Comparison of ENCODE assay signal across 8 cellular contexts in genomic region chr12:106345739-106346138, GRCh38. TPM values are rescaled to one million over a fixed set of nuclear protein-coding genes. Genes with fewer than 3 reads are reported as not detected.
A peak's percentile ranks its signal among the peaks of the same experiment; 100 is the strongest.
DNase-seq lines count a peak whose midpoint lies in the region; ATAC-seq and TF ChIP-seq lines count a peak whose summit lies in the region.

No MANE protein-coding gene starts in this region.

- no peak overlapping the region for H3K4me3 ChIP-seq in A673 (ENCODE audit: low read depth, low read length, poor library complexity, severe bottlenecking)
- H3K4me3 ChIP-seq in SJCRH30, result no peak overlapping the region
- H3K4me3 ChIP-seq in fibroblast of mammary gland (ENCODE audit: control insufficient read depth, low read depth, low read length), result no peak overlapping the region
- no peak overlapping the region for H3K4me3 ChIP-seq in osteoblast (ENCODE audit: insufficient read depth, low read length)

- DNase-seq in A673 (ENCODE audit: low spot score), result peak; percentile 20
- peak; percentile 38 for DNase-seq in H4 (ENCODE audit: low spot score)
- DNase-seq in SJCRH30, result peak; percentile 23 to 54
- peak; percentile 49 for DNase-seq in fibroblast of mammary gland (ENCODE audit: low read depth)
- DNase-seq in osteoblast (ENCODE audit: insufficient read length, low spot score, missing footprints), result peak; percentile 53
- no peak for DNase-seq in activated CD4-positive, alpha-beta T cell treated with anti-CD3 and anti-CD28 coated beads, Interleukin-2, amount 10 ng/mL, durations not matched to agents 7 days and 5 days

- no peak for ATAC-seq in HG03460 (IDR thresholded peaks at IDR 0.05; ENCODE audit: unreplicated experiment)
- ATAC-seq in HG03045 (IDR thresholded peaks at IDR 0.05; ENCODE audit: unreplicated experiment), result no peak

- peaks cover 4% of the 10 kb centered on the region for H3K27me3 ChIP-seq in A673 (replicated peaks; ENCODE audit: insufficient read depth, low read depth, low read length, poor library complexity)
- no peaks in the 10 kb centered on the region for H3K27me3 ChIP-seq in SJCRH30
- no peaks in the 10 kb centered on the region for H3K27me3 ChIP-seq in osteoblast (ENCODE audit: insufficient read depth, low read length)

- no peaks in the 10 kb centered on the region for H3K4me1 ChIP-seq in A673 (ENCODE audit: insufficient read depth, low read length, poor library complexity, severe bottlenecking)
- no peaks in the 10 kb centered on the region for H3K4me1 ChIP-seq in SJCRH30
- H3K4me1 ChIP-seq in osteoblast (ENCODE audit: insufficient read depth, low read length), result peaks cover 15% of the 10 kb centered on the region

- H3K79me2 ChIP-seq in osteoblast (ENCODE audit: insufficient read depth, low read length), result no peaks in the 10 kb centered on the region

- H3K9me3 ChIP-seq in A673 (ENCODE audit: low read depth, low read length, poor library complexity, severe bottlenecking), result no peaks in the 10 kb centered on the region
- no peaks in the 10 kb centered on the region for H3K9me3 ChIP-seq in SJCRH30 (replicated peaks)
- no peaks in the 10 kb centered on the region for H3K9me3 ChIP-seq in osteoblast (ENCODE audit: low read depth, low read length)

- no peak overlapping the region for H3K27ac Mint-ChIP-seq in activated CD4-positive, alpha-beta T cell treated with anti-CD3 and anti-CD28 coated beads, Interleukin-2, amount 10 ng/mL, durations not matched to agents 7 days and 5 days

- H3K4me3 Mint-ChIP-seq in activated CD4-positive, alpha-beta T cell treated with anti-CD3 and anti-CD28 coated beads, Interleukin-2, amount 10 ng/mL, durations not matched to agents 7 days and 5 days, result no peak overlapping the region

- H4K20me1 ChIP-seq in osteoblast (ENCODE audit: insufficient read depth, low read length), result no peaks in the 10 kb centered on the region

- no peaks in the 10 kb centered on the region for H3K4me1 Mint-ChIP-seq in activated CD4-positive, alpha-beta T cell treated with anti-CD3 and anti-CD28 coated beads, Interleukin-2, amount 10 ng/mL, durations not matched to agents 7 days and 5 days

- no TSS peak for BruUV-seq in A673 (replicated peaks; lab: Mats Ljungman, UMichigan)

- H3K27ac ChIP-seq in A673 (ENCODE audit: low read depth, low read length, poor library complexity, severe bottlenecking) (no peak overlapping the region), SJCRH30 (no peak overlapping the region), osteoblast (ENCODE audit: low read depth, low read length) (no peak overlapping the region)

- no peak overlapping the region for H3K4me2 ChIP-seq in osteoblast (ENCODE audit: insufficient read depth, low read length)

- H3K36me3 Mint-ChIP-seq in activated CD4-positive, alpha-beta T cell treated with anti-CD3 and anti-CD28 coated beads, Interleukin-2, amount 10 ng/mL, durations not matched to agents 7 days and 5 days (ENCODE audit: low read depth), result peaks cover 6% of the 10 kb centered on the region

- CTCF ChIA-PET in A673 (lab: Charles Lee), result no interaction called here
- CTCF ChIA-PET in activated CD4-positive, alpha-beta T cell treated with anti-CD3 and anti-CD28 coated beads, Interleukin-2, amount 10 ng/mL, durations not matched to agents 7 days and 5 days (lab: Charles Lee), result interaction anchor here (1.3 kb wide), 1 partner anchor 11 kb away, joined by 3 read pairs; no protein-coding TSS in a partner anchor

- no peaks in the 10 kb centered on the region for H3K36me3 ChIP-seq in A673 (ENCODE audit: insufficient read depth, low read length, poor library complexity, severe bottlenecking)
- H3K36me3 ChIP-seq in SJCRH30, result no peaks in the 10 kb centered on the region
- no peaks in the 10 kb centered on the region for H3K36me3 ChIP-seq in osteoblast (ENCODE audit: insufficient read depth, low read length)

- intact Hi-C loops in A673 (cut with micrococcal nuclease; ENCODE audit: unreplicated experiment), result no loop called here

- peaks cover 2% of the 10 kb centered on the region for H3K27me3 Mint-ChIP-seq in activated CD4-positive, alpha-beta T cell treated with anti-CD3 and anti-CD28 coated beads, Interleukin-2, amount 10 ng/mL, durations not matched to agents 7 days and 5 days

- no peaks in the 10 kb centered on the region for H3K9me3 Mint-ChIP-seq in activated CD4-positive, alpha-beta T cell treated with anti-CD3 and anti-CD28 coated beads, Interleukin-2, amount 10 ng/mL, durations not matched to agents 7 days and 5 days

- TF ChIP-seq CTCF in A673 (conservative IDR thresholded peaks at IDR 0.05; ENCODE audit: low read depth, low read length), result peak; percentile 34; the same call in 1 of the 2 replicates
- peak; percentile 28 for TF ChIP-seq CTCF in fibroblast of mammary gland (conservative IDR thresholded peaks at IDR 0.05; ENCODE audit: control insufficient read depth, insufficient read depth, low read depth, low read length)
- TF ChIP-seq CTCF in osteoblast (IDR thresholded peaks at IDR 0.05; ENCODE audit: extremely low read depth, low read depth, low read length), result peak; percentile 45

- POLR2A ChIA-PET in A673 (lab: Charles Lee; ENCODE audit: low non-redundant PET), result no interaction called here
- POLR2A ChIA-PET in activated CD4-positive, alpha-beta T cell treated with anti-CD3 and anti-CD28 coated beads, Interleukin-2, amount 10 ng/mL, durations not matched to agents 7 days and 5 days (lab: Charles Lee), result no interaction called here

- no peak overlapping the region for H2AFZ ChIP-seq in osteoblast (ENCODE audit: low read length)

RNA-seq across cellular contexts. Expression of gene POLR3B, which starts 11.8 kb away (rescaled TPM):
- total RNA-seq in A673 (2021) (13.7 and 14.8 TPM in 2 replicates), osteoblast (11.9 and 13.8 TPM in 2 replicates)
- total RNA-seq in H4 (2014; rRNA removed; shearing (Covaris generic)), result 7.9 and 11.0 TPM in 2 replicates
- 15.3 and 15.8 TPM in 2 replicates for total RNA-seq in SJCRH30 (2014; rRNA removed; shearing (Covaris generic))
- total RNA-seq in activated CD4-positive, alpha-beta T cell treated with anti-CD3 and anti-CD28 coated beads, Interleukin-2, amount 10 ng/mL, durations not matched to agents 7 days and 5 days, result 1 to 10 TPM; 5.3 to 6.1 TPM

RNA-seq across cellular contexts. Expression of gene TCP11L2, which starts 43.2 kb away (rescaled TPM):
- 0.39 and 3.0 TPM in 2 replicates for total RNA-seq in A673 (2021)
- total RNA-seq in H4 (2014; rRNA removed; shearing (Covaris generic)), result 11.7 and 13.4 TPM in 2 replicates
- total RNA-seq in SJCRH30 (2014; rRNA removed; shearing (Covaris generic)), result 0.25 and 0.30 TPM in 2 replicates
- 104 and 109 TPM in 2 replicates for total RNA-seq in osteoblast
- total RNA-seq in activated CD4-positive, alpha-beta T cell treated with anti-CD3 and anti-CD28 coated beads, Interleukin-2, amount 10 ng/mL, durations not matched to agents 7 days and 5 days, result 10 to 100 TPM; 20.9 to 21.0 TPM
